ENCODE assay signal across 9 cellular contexts in the genomic region with DNA sequence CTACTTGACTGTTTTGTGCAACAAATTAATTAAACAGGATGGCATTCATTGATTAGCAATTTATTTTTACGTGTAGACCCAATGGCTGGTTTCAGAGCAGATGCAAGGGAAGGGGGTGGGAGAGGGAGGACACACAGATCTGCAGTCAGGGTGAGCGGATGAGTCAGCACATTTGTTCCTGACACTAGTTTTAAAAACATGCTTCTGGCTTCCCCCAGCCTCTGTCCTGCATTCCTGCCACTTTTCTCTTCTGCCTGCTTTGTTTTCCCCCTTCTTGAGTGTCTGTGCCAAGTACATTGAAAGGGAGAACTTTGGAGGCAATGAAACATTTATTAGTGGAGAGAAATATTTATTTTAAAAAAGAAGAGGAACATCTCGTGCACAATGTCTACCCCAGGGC. TPM values are rescaled to one million over a fixed set of nuclear protein-coding genes. Genes with fewer than 3 reads are reported as not detected.
DNase-seq lines count a peak whose midpoint lies in the region; ATAC-seq and TF ChIP-seq lines count a peak whose summit lies in the region.
"Had no signal": no experiment of that assay in that cellular context is flagged by ENCODE, and none has a peak within 500 bp of the region (broad histone marks: within the 10 kb centered on the region; RNA-seq: fewer than 3 reads in every experiment).

No MANE protein-coding gene starts in this region.

- H3K4me1 ChIP-seq in BE2C: peaks cover 51% of the 10 kb centered on the region

- ATAC-seq in GM21529 (IDR thresholded peaks at IDR 0.05; ENCODE audit: unreplicated experiment): no peak
- no peak for ATAC-seq in GM21367 (IDR thresholded peaks at IDR 0.05; ENCODE audit: unreplicated experiment)
- no peak for ATAC-seq in GM19455 (IDR thresholded peaks at IDR 0.05; ENCODE audit: unreplicated experiment)

- DNase-seq in BE2C: peak; percentile 74
- peak; percentile 33 to 71 for DNase-seq in NCI-H446 (lab: John Stamatoyannopoulos, UW)
- DNase-seq in dermis microvascular lymphatic vessel endothelial cell (ENCODE audit: low read depth in 2 of 2): peak; percentile 45 to 86
- DNase-seq in myocyte (ENCODE audit: low read depth): peak; percentile 84
- no peak for DNase-seq in DMS79 treated with DMSO at 0.1 percent for 48 hours (lab: John Stamatoyannopoulos, UW)
- DNase-seq: activated CD4-positive, alpha-beta memory T cell treated with anti-CD3 and anti-CD28 coated beads, Interleukin-2, amount 10 ng/mL, durations not matched to agents 7 days and 5 days had no signal

- no peak overlapping the region for H3K4me3 ChIP-seq in BE2C (ENCODE audit: low read depth, low read length)

- no peaks in the 10 kb centered on the region for H3K36me3 ChIP-seq in BE2C

- no peaks in the 10 kb centered on the region for H3K27me3 ChIP-seq in BE2C

- no peaks in the 10 kb centered on the region for H3K9me3 ChIP-seq in BE2C

- TF ChIP-seq CTCF in BE2C (IDR thresholded peaks at IDR 0.05; ENCODE audit: low read depth, low read length): no peak

RNA-seq across cellular contexts. Expression of a gene that starts 52.1 kb away (rescaled TPM):
- polyA plus RNA-seq in BE2C (2012; ENCODE audit: insufficient read depth, insufficient read length, low read depth): 18.9 TPM
- total RNA-seq in dermis microvascular lymphatic vessel endothelial cell (160 and 244 TPM in 2 replicates), myocyte (3.9 and 4.8 TPM in 2 replicates)
- 17.5 TPM for polyA plus RNA-seq in myocyte (2012)

Comparison
In these comparisons a context has a peak if more than half of its experiments do, and no peak if none do; other contexts are left out.
1. RNA of a gene that starts 52.1 kb away (total RNA-seq): 160 to 244 TPM in dermis microvascular lymphatic vessel endothelial cell; 3.9 to 4.8 TPM in myocyte; every median in the first group is over 10 times any median in the second.